22 cellular contexts compared by ENCODE assay signal in genomic region chr11:22567759-22568158, GRCh38.
"Had no signal": no experiment of that assay in that cellular context is flagged by ENCODE, and none has a peak within 500 bp of the region (broad histone marks: within the 10 kb centered on the region; RNA-seq: fewer than 3 reads in every experiment).

No MANE protein-coding gene starts in this region.

- H3K4me1 ChIP-seq: left lung, neural progenitor cell, right lobe of liver, testis, tibial artery, uterus had no signal

- H3K9me3 ChIP-seq: left lung, right lobe of liver, testis, tibial artery, uterus had no signal

- H3K27ac ChIP-seq: dorsolateral prefrontal cortex, left lung, neural progenitor cell, right lobe of liver, testis, tibial artery, uterus had no signal

- H3K36me3 ChIP-seq: left lung, neural progenitor cell, right lobe of liver, tibial artery, uterus had no signal

- ATAC-seq: left cardiac atrium; left lung; naive thymus-derived CD4-positive, alpha-beta T cell; stimulated activated naive CD8-positive, alpha-beta T cell treated with anti-CD3 and anti-CD28 coated beads, Interleukin-15, Interleukin-2, amounts not matched to agents 100 U/mL and 50 U/mL, for 24 hours had no signal

- DNase-seq: cerebellar nuclear complex; dorsolateral prefrontal cortex; effector CD4-positive, alpha-beta T cell; head of caudate nucleus; left cardiac atrium; mesendoderm; midbrain; naive thymus-derived CD4-positive, alpha-beta T cell; nucleus accumbens; retina; small intestine; stimulated activated CD4-positive, alpha-beta T cell treated with anti-CD3 and anti-CD28 coated beads, Interleukin-12 subunit alpha, Interleukin-12 subunit beta, amount 100 ng/mL, for 4 hours; stimulated activated CD4-positive, alpha-beta T cell treated with anti-CD3 and anti-CD28 coated beads, Interleukin-4, amount 100 ng/mL, for 1 hour; stimulated activated CD8-positive, alpha-beta memory T cell treated with anti-CD3 and anti-CD28 coated beads, Interleukin-4, amount 100 ng/mL, for 48 hours; stimulated activated naive CD8-positive, alpha-beta T cell treated with anti-CD3 and anti-CD28 coated beads, Interleukin-15, Interleukin-2, amounts not matched to agents 100 U/mL and 50 U/mL, for 24 hours; substantia nigra; testis; tibial artery; uterus had no signal

- H3K27me3 ChIP-seq: left lung, neural progenitor cell, right lobe of liver, testis, tibial artery, uterus had no signal

- H3K4me3 ChIP-seq: dorsolateral prefrontal cortex, left lung, neural progenitor cell, right lobe of liver, testis, tibial artery, uterus had no signal
